ENCODE assay signal across 8 cellular contexts in genomic region chr17:2259769-2260536, GRCh38. TPM values are rescaled to one million over a fixed set of nuclear protein-coding genes. Genes with fewer than 3 reads are reported as not detected.
DNase-seq lines count a peak whose midpoint lies in the region; ATAC-seq and TF ChIP-seq lines count a peak whose summit lies in the region.

No MANE protein-coding gene starts in this region.

- no peak for TF ChIP-seq CTCF in coronary artery (IDR thresholded peaks at IDR 0.05)

- ATAC-seq in HG03520 (IDR thresholded peaks at IDR 0.05; ENCODE audit: unreplicated experiment) (peak; percentile 67), HG03469 (IDR thresholded peaks at IDR 0.05; ENCODE audit: unreplicated experiment) (no peak)

- H3K4me3 ChIP-seq in coronary artery, result no peak overlapping the region

- no peak overlapping the region for H3K27ac ChIP-seq in coronary artery

- DNase-seq in GM19240 (ENCODE audit: insufficient read length, low spot score), result peak; percentile 43
- DNase-seq in activated T-cell treated with anti-CD3 and anti-CD28 coated beads for 48 hours (ENCODE audit: low read depth), result peak; percentile 71
- DNase-seq in myocyte (ENCODE audit: low read depth), result peak; percentile 62
- DNase-seq in DMS53 (lab: John Stamatoyannopoulos, UW), result no peak
- DNase-seq in coronary artery (ENCODE audit: low spot score), result no peak
- no peak for DNase-seq in C1 segment of cervical spinal cord (lab: John Stamatoyannopoulos, UW)

RNA-seq across cellular contexts. Expression of gene SMG6, which starts 43.6 kb away (rescaled TPM):
- 22.9 and 25.2 TPM in 2 replicates for total RNA-seq in myocyte
- polyA plus RNA-seq in myocyte (2012), result 35.3 TPM

RNA-seq across cellular contexts. Expression of gene SRR, which starts 43.8 kb away (rescaled TPM):
- 30.7 and 38.0 TPM in 2 replicates for total RNA-seq in myocyte
- 35.0 TPM for polyA plus RNA-seq in myocyte (2012)

Comparison
In these comparisons a context has a peak if more than half of its experiments do, and no peak if none do; other contexts are left out.
1. DNase-seq: peak in GM19240 (single experiment), activated T-cell treated with anti-CD3 and anti-CD28 coated beads for 48 hours (single experiment) and myocyte (single experiment); none in DMS53 (single experiment), coronary artery (single experiment) and C1 segment of cervical spinal cord (0 of 14).